In the genomic region with DNA sequence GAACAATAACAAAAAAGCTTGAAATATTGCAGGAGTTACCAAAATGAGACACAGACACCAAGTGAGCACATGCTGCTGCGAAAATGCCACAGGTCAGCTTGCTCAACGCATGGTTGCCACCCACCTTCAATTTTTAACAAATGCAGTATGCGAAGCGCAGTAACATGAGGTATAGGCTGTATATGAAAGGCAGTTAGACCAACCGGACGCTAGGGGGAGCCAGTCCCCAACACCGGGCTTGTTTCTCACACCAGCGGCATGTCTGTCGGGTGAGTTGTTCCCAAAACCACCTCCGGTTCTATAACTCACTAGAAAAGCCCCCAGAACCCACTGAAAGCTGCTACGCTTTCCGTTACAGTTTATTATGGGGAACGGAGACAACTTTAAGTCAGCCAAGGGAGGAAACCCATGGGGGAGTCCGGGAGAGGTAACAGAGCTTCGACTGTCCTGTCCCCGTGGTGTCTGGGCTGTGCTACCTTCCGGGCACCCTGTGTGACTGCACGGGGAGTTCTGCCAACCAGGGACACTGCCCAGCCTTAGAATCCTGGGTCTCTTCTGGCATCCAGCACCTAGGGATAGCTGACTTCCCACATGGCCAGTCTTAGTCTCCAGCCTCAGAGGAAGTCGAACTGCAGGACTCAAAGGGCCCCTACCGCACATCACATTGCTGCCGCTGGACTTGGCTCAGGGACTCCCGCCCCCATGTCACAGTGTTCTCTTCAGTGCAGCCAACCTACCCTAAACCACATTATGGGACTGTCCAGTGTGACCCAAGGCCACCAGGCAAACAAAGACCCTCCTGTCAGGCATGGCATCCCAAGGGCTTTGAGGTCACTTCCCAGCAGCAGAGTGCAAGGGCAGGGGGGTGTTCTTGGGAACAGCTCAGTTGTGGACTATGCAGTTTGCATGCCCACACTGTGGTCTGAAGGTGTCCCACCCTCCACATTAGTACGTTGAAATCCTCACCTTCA, we compare ENCODE assay signal across 8 cellular contexts. TPM values are rescaled to one million over a fixed set of nuclear protein-coding genes. Genes with fewer than 3 reads are reported as not detected.
DNase-seq lines count a peak whose midpoint lies in the region; FAIRE-seq and TF ChIP-seq lines count a peak whose summit lies in the region.

No MANE protein-coding gene starts in this region.

- in situ Hi-C loops in G401 (cut with HindIII; ENCODE audit: low sequenced_read_pairs) = no loop called here

- DNase-seq in G401 (ENCODE audit: low spot score) (peak; percentile 90), H54 (ENCODE audit: insufficient read length, low spot score) (peak; percentile 72), LHCN-M2 (ENCODE audit: low read depth) (peak; percentile 76), RPMI8226 (peak; percentile 84), fibroblast of the conjunctiva (ENCODE audit: low read depth) (peak; percentile 80), occipital lobe (lab: John Stamatoyannopoulos, UW) (peak; percentile 72), superior temporal gyrus (ENCODE audit: extremely low spot score) (peak; percentile 90)
- DNase-seq in activated T-helper 1 cell treated with anti-CD3 and anti-CD28 coated beads, Interleukin-2, amount 50 U/mL, for 16 hours (ENCODE audit: low read depth in 1 of 2, low spot score in 1 of 2) = peak; percentile 77 to 78

- FAIRE-seq in H54 (lab: Jason Lieb, UNC) = peak; percentile 30

- TF ChIP-seq POLR2A in H54 (IDR thresholded peaks at IDR 0.05; ENCODE audit: low read depth, low read length) = no peak

RNA-seq across cellular contexts. Expression of a gene that starts 14.0 kb away (rescaled TPM):
- total RNA-seq in G401 (2014; rRNA removed; shearing (Covaris generic)) = 136 and 168 TPM in 2 replicates
- 82.1 and 96.6 TPM in 2 replicates for total RNA-seq in LHCN-M2 (2014; rRNA removed)
- polyA plus RNA-seq in LHCN-M2 (2012) = 132 TPM
- total RNA-seq in occipital lobe = 61.9 TPM

Comparison
In these comparisons a context has a peak if more than half of its experiments do, and no peak if none do; other contexts are left out.
1. Peak in every context shown above with its lines: DNase-seq.